Comparison of ENCODE assay signal across 26 cellular contexts in the genomic region with DNA sequence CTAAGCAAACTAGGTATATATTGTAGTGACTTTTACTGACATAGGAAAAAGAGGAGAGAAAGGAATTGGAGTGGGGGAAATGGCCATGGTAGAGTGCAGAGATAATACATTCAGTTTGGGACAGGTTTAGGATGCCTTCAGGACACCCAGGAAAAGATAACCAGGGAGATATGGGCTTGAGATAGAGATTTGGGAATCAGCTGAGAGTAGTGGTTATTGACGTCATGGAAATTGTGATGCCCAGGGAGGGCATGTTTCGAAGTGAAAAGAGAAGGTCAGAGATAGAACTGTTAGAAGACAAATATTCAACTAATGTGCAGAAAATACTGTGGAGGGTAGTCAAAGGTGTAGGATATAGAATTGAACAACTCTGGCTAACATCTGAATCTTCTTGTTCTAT.
"Had no signal": no experiment of that assay in that cellular context is flagged by ENCODE, and none has a peak within 500 bp of the region (broad histone marks: within the 10 kb centered on the region; RNA-seq: fewer than 3 reads in every experiment).

No MANE protein-coding gene starts in this region.

- H3K9me3 Mint-ChIP-seq: activated naive CD4-positive, alpha-beta T cell treated with anti-CD3 and anti-CD28 coated beads, Interleukin-2, amount 50 U/mL, for 72 hours; activated T-cell treated with anti-CD3 and anti-CD28 coated beads, Interleukin-2, amount 50 U/mL, for 72 hours; effector memory CD8-positive, alpha-beta T cell; T-helper 2 cell treated with Interferon-gamma antibody and Interleukin-4, amounts not matched to agents 5 μg/mL and 100 μg/mL, for 36 hours had no signal

- H3K27me3 Mint-ChIP-seq: activated CD4-positive, alpha-beta T cell treated with anti-CD3 and anti-CD28 coated beads for 36 hours; effector memory CD8-positive, alpha-beta T cell; progenitor cell of endocrine pancreas; T-cell had no signal

- DNase-seq: activated CD4-positive, alpha-beta T cell treated with anti-CD3 and anti-CD28 coated beads for 36 hours; activated CD4-positive, CD25-positive, alpha-beta regulatory T cell; activated naive CD4-positive, alpha-beta T cell; activated T-cell treated with anti-CD3 and anti-CD28 coated beads for 4 hours; activated T-cell treated with anti-CD3 and anti-CD28 coated beads, Interleukin-2, amount 50 U/mL, for 72 hours; anterior cingulate cortex; caudate nucleus; cortex of kidney; effector memory CD8-positive, alpha-beta T cell; erythroblast; gastrocnemius medialis; glutamatergic neuron; hypothalamus; kidney glomerular epithelial cell; left lung; sigmoid colon; small intestine; stimulated activated CD4-positive, alpha-beta T cell treated with anti-CD3 and anti-CD28 coated beads, Interleukin-1b, Interleukin-23, amount 100 ng/mL, for 48 hours; stimulated activated naive B cell treated with anti-CD40 and anti-IgM and Interleukin-4, amounts not matched to agents 10 μg/mL and 1 μg/mL and 100 μg/mL, for 72 hours; T-cell had no signal

- ATAC-seq: activated CD4-positive, alpha-beta T cell treated with anti-CD3 and anti-CD28 coated beads for 36 hours; activated naive CD4-positive, alpha-beta T cell treated with anti-CD3 and anti-CD28 coated beads, Interleukin-2, amount 50 U/mL, for 72 hours; activated T-cell treated with anti-CD3 and anti-CD28 coated beads, Interleukin-2, amount 50 U/mL, for 72 hours; effector memory CD8-positive, alpha-beta T cell; gastrocnemius medialis; left lung; stimulated activated naive B cell treated with anti-CD40 and anti-IgM and Interleukin-4, amounts not matched to agents 10 μg/mL and 1 μg/mL and 100 μg/mL, for 72 hours; T-cell had no signal

- H3K9me3 ChIP-seq: gastrocnemius medialis, neutrophil, sigmoid colon had no signal

- H3K27me3 ChIP-seq: gastrocnemius medialis, left lung, neutrophil, sigmoid colon, tibial nerve had no signal

- H3K27ac ChIP-seq: left lung, neutrophil, tibial nerve had no signal

- H3K4me3 ChIP-seq: gastrocnemius medialis, left lung, sigmoid colon, tibial nerve had no signal

- H3K36me3 ChIP-seq: gastrocnemius medialis, neutrophil, sigmoid colon had no signal

- H3K4me3 Mint-ChIP-seq: activated CD4-positive, alpha-beta T cell treated with anti-CD3 and anti-CD28 coated beads for 36 hours; activated T-cell treated with anti-CD3 and anti-CD28 coated beads, Interleukin-2, amount 50 U/mL, for 72 hours; effector memory CD8-positive, alpha-beta T cell; nephron; stimulated activated naive B cell treated with anti-CD40 and anti-IgM and Interleukin-4, amounts not matched to agents 10 μg/mL and 1 μg/mL and 100 μg/mL, for 72 hours; T-cell; T-helper 2 cell treated with Interferon-gamma antibody and Interleukin-4, amounts not matched to agents 5 μg/mL and 100 μg/mL, for 36 hours had no signal

- H3K27ac Mint-ChIP-seq: activated CD4-positive, alpha-beta T cell treated with anti-CD3 and anti-CD28 coated beads for 36 hours; activated naive CD4-positive, alpha-beta T cell treated with anti-CD3 and anti-CD28 coated beads, Interleukin-2, amount 50 U/mL, for 72 hours; activated T-cell treated with anti-CD3 and anti-CD28 coated beads, Interleukin-2, amount 50 U/mL, for 72 hours; effector memory CD8-positive, alpha-beta T cell; progenitor cell of endocrine pancreas; stimulated activated naive B cell treated with anti-CD40 and anti-IgM and Interleukin-4, amounts not matched to agents 10 μg/mL and 1 μg/mL and 100 μg/mL, for 72 hours; T-cell; T-helper 2 cell treated with Interferon-gamma antibody and Interleukin-4, amounts not matched to agents 5 μg/mL and 100 μg/mL, for 36 hours had no signal
